8 cellular contexts compared by ENCODE assay signal in genomic region chr4:143513314-143514211, GRCh38. TPM values are rescaled to one million over a fixed set of nuclear protein-coding genes. Genes with fewer than 3 reads are reported as not detected.
DNase-seq lines count a peak whose midpoint lies in the region; ATAC-seq and TF ChIP-seq lines count a peak whose summit lies in the region.

A gene with protein sequence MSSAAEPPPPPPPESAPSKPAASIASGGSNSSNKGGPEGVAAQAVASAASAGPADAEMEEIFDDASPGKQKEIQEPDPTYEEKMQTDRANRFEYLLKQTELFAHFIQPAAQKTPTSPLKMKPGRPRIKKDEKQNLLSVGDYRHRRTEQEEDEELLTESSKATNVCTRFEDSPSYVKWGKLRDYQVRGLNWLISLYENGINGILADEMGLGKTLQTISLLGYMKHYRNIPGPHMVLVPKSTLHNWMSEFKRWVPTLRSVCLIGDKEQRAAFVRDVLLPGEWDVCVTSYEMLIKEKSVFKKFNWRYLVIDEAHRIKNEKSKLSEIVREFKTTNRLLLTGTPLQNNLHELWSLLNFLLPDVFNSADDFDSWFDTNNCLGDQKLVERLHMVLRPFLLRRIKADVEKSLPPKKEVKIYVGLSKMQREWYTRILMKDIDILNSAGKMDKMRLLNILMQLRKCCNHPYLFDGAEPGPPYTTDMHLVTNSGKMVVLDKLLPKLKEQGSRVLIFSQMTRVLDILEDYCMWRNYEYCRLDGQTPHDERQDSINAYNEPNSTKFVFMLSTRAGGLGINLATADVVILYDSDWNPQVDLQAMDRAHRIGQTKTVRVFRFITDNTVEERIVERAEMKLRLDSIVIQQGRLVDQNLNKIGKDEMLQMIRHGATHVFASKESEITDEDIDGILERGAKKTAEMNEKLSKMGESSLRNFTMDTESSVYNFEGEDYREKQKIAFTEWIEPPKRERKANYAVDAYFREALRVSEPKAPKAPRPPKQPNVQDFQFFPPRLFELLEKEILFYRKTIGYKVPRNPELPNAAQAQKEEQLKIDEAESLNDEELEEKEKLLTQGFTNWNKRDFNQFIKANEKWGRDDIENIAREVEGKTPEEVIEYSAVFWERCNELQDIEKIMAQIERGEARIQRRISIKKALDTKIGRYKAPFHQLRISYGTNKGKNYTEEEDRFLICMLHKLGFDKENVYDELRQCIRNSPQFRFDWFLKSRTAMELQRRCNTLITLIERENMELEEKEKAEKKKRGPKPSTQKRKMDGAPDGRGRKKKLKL (plus strand): TSS chr4:143513702. CDS start chr4:143513925, 223 bp downstream.

- peak; percentile 87 for DNase-seq in NCI-H774 (lab: John Stamatoyannopoulos, UW)
- DNase-seq in activated CD4-positive, alpha-beta T cell treated with anti-CD3 and anti-CD28 coated beads, Interleukin-2, amount 50 U/mL, for 4 hours, result peak; percentile 89 to 93
- peak; percentile 99 for DNase-seq in dermis blood vessel endothelial cell
- peak; percentile 96 to 98 for DNase-seq in left lung
- DNase-seq in stimulated activated CD4-positive, alpha-beta T cell treated with anti-CD3 and anti-CD28 coated beads, Interleukin-2, amount 100 ng/mL, for 48 hours, result peak; percentile 91 to 92

- ATAC-seq in GM19395 (IDR thresholded peaks at IDR 0.05; ENCODE audit: unreplicated experiment) (peak; percentile 87), HG03565 (IDR thresholded peaks at IDR 0.05; ENCODE audit: unreplicated experiment) (peak; percentile 75), left lung (peak; percentile 91)

- H3K27ac ChIP-seq in C4-2B (peak within 1 kb of the TSS; percentile 94), left lung (peak within 1 kb of the TSS; percentile 98)

- intact Hi-C loops in left lung (cut with DNase I), result no loop called here

- H3K4me3 ChIP-seq in left lung, result peak within 1 kb of the TSS; percentile 69 to 84

- H3K36me3 ChIP-seq in left lung, result peaks cover 0 to 14% of the 10 kb centered on the region in 2 donors

- TF ChIP-seq CTCF in C4-2B (conservative IDR thresholded peaks at IDR 0.05) (no peak), left lung (IDR thresholded peaks at IDR 0.05) (no peak)

- H3K4me1 ChIP-seq in left lung, result peaks cover 17 to 41% of the 10 kb centered on the region in 2 donors

- H3K27me3 ChIP-seq in left lung, result no peaks in the 10 kb centered on the region

- no peaks in the 10 kb centered on the region for H3K9me3 ChIP-seq in left lung

RNA-seq across cellular contexts. Expression of the gene that starts here (rescaled TPM):
- total RNA-seq in dermis blood vessel endothelial cell, result 75.2 and 113 TPM in 2 replicates
- 10 to 100 TPM; 52.4 to 93.8 TPM for total RNA-seq in left lung

Comparison
In these comparisons a context has a peak if more than half of its experiments do, and no peak if none do; other contexts are left out.
1. Peak in every context shown above with its lines: DNase-seq, ATAC-seq, H3K4me3 ChIP-seq and H3K27ac ChIP-seq.